Comparison of ENCODE assay signal across 29 cellular contexts in the genomic region with DNA sequence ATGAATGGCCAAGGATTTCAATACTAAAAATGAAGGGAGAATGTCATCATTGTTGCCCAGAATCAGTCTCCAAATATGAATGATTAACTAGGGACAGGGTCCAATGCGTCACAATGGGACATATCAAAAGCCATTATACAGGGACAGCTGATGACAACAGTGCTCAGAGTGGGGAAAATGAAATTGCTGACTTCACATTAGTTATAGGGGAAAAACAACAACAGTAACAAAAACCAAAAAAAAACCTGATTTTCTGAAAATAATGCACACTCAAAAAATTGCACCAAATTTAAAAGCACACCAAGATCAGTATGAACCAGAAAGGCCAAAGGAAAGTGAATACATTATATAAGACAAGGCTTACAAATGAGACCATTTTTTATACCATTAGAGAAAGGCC.
"Had no signal": no experiment of that assay in that cellular context is flagged by ENCODE, and none has a peak within 500 bp of the region (broad histone marks: within the 10 kb centered on the region; RNA-seq: fewer than 3 reads in every experiment).

No MANE protein-coding gene starts in this region.

- FAIRE-seq: pancreas had no signal

- H3K27ac ChIP-seq: neural progenitor cell, pancreas, prostate gland, right lobe of liver, sigmoid colon, spleen, suprapubic skin, testis, tibial artery, transverse colon, upper lobe of right lung, uterus had no signal

- H3K4me1 ChIP-seq: pancreas, prostate gland, right lobe of liver, sigmoid colon, spleen, testis, tibial artery, transverse colon, upper lobe of right lung, uterus had no signal

- H3K27me3 ChIP-seq: neural progenitor cell, right lobe of liver, sigmoid colon, spleen, suprapubic skin, testis, tibial artery, transverse colon, upper lobe of right lung, uterus had no signal

- H3K27ac Mint-ChIP-seq: naive thymus-derived CD4-positive, alpha-beta T cell; natural killer cell; nephron; neural progenitor cell; stimulated activated memory B cell treated with anti-CD40 and anti-IgM and Interleukin-4, amounts not matched to agents 10 μg/mL and 1 μg/mL and 100 μg/mL, for 72 hours; stimulated activated naive CD8-positive, alpha-beta T cell treated with anti-CD3 and anti-CD28 coated beads, Interleukin-15, amount 100 ng/mL, for 72 hours; type B pancreatic cell had no signal

- DNase-seq: naive thymus-derived CD4-positive, alpha-beta T cell; natural killer cell; occipital lobe; pancreas; right cardiac atrium; right lobe of liver; sigmoid colon; spleen; stimulated activated CD4-positive, alpha-beta T cell treated with anti-CD3 and anti-CD28 coated beads, Interleukin-12 subunit alpha, Interleukin-12 subunit beta, amount 100 ng/mL, for 4 hours; stimulated activated CD4-positive, alpha-beta T cell treated with anti-CD3 and anti-CD28 coated beads, Interleukin-1b, Interleukin-23, amount 100 ng/mL, for 48 hours; stimulated activated CD4-positive, alpha-beta T cell treated with anti-CD3 and anti-CD28 coated beads, Interleukin-4, amount 100 ng/mL, for 1 hour; stimulated activated CD4-positive, alpha-beta T cell treated with anti-CD3 and anti-CD28 coated beads, Interleukin-4, amount 100 ng/mL, for 4 hours; stimulated activated CD8-positive, alpha-beta memory T cell treated with anti-CD3 and anti-CD28 coated beads, Interleukin-4, amount 100 ng/mL, for 48 hours; stimulated activated naive CD4-positive, alpha-beta T cell; stimulated activated naive CD8-positive, alpha-beta T cell treated with anti-CD3 and anti-CD28 coated beads, Interleukin-15, amount 100 ng/mL, for 72 hours; stimulated activated naive CD8-positive, alpha-beta T cell treated with anti-CD3 and anti-CD28 coated beads, Interleukin-15, Interleukin-2, amounts not matched to agents 100 U/mL and 50 U/mL, for 24 hours; substantia nigra; testis; tibial artery; transverse colon; upper lobe of right lung; uterus had no signal

- ATAC-seq: naive thymus-derived CD4-positive, alpha-beta T cell; natural killer cell; pancreas; right cardiac atrium; stimulated activated memory B cell treated with anti-CD40 and anti-IgM and Interleukin-4, amounts not matched to agents 10 μg/mL and 1 μg/mL and 100 μg/mL, for 72 hours; stimulated activated naive CD8-positive, alpha-beta T cell treated with anti-CD3 and anti-CD28 coated beads, Interleukin-15, amount 100 ng/mL, for 72 hours; stimulated activated naive CD8-positive, alpha-beta T cell treated with anti-CD3 and anti-CD28 coated beads, Interleukin-15, Interleukin-2, amounts not matched to agents 100 U/mL and 50 U/mL, for 24 hours; upper lobe of right lung had no signal

- H2AFZ ChIP-seq: neural progenitor cell had no signal

- H3K36me3 ChIP-seq: neural progenitor cell, pancreas, prostate gland, right lobe of liver, sigmoid colon, spleen, suprapubic skin, tibial artery, transverse colon, upper lobe of right lung, uterus had no signal

- H3K9me3 ChIP-seq: pancreas, prostate gland, right lobe of liver, sigmoid colon, spleen, suprapubic skin, testis, tibial artery, transverse colon, upper lobe of right lung, uterus had no signal

- H3K9ac ChIP-seq: neural progenitor cell had no signal

- H3K4me3 Mint-ChIP-seq: naive thymus-derived CD4-positive, alpha-beta T cell; natural killer cell; nephron; neural progenitor cell; stimulated activated memory B cell treated with anti-CD40 and anti-IgM and Interleukin-4, amounts not matched to agents 10 μg/mL and 1 μg/mL and 100 μg/mL, for 72 hours; stimulated activated naive CD8-positive, alpha-beta T cell treated with anti-CD3 and anti-CD28 coated beads, Interleukin-15, amount 100 ng/mL, for 72 hours; type B pancreatic cell had no signal

- H3K27me3 Mint-ChIP-seq: stimulated activated memory B cell treated with anti-CD40 and anti-IgM and Interleukin-4, amounts not matched to agents 10 μg/mL and 1 μg/mL and 100 μg/mL, for 72 hours; stimulated activated naive CD8-positive, alpha-beta T cell treated with anti-CD3 and anti-CD28 coated beads, Interleukin-15, amount 100 ng/mL, for 72 hours; type B pancreatic cell had no signal

- H3K4me3 ChIP-seq: neural progenitor cell, pancreas, prostate gland, right lobe of liver, sigmoid colon, smooth muscle cell, spleen, suprapubic skin, testis, tibial artery, transverse colon, upper lobe of right lung, uterus had no signal

- H3K36me3 Mint-ChIP-seq: naive thymus-derived CD4-positive, alpha-beta T cell; natural killer cell; stimulated activated memory B cell treated with anti-CD40 and anti-IgM and Interleukin-4, amounts not matched to agents 10 μg/mL and 1 μg/mL and 100 μg/mL, for 72 hours had no signal

- H3K4me1 Mint-ChIP-seq: naive thymus-derived CD4-positive, alpha-beta T cell; natural killer cell; nephron; neural progenitor cell; stimulated activated naive CD8-positive, alpha-beta T cell treated with anti-CD3 and anti-CD28 coated beads, Interleukin-15, amount 100 ng/mL, for 72 hours had no signal

- H3K9me3 Mint-ChIP-seq: nephron; neural progenitor cell; stimulated activated memory B cell treated with anti-CD40 and anti-IgM and Interleukin-4, amounts not matched to agents 10 μg/mL and 1 μg/mL and 100 μg/mL, for 72 hours had no signal

- H3K4me2 ChIP-seq: neural progenitor cell, smooth muscle cell had no signal
